ENCODE assay signal across 27 cellular contexts in genomic region chr1:177729646-177730045, GRCh38.
"Had no signal": no experiment of that assay in that cellular context is flagged by ENCODE, and none has a peak within 500 bp of the region (broad histone marks: within the 10 kb centered on the region; RNA-seq: fewer than 3 reads in every experiment).

No MANE protein-coding gene starts in this region.

- H3K36me3 Mint-ChIP-seq: neural progenitor cell; stimulated activated memory B cell treated with anti-CD40 and anti-IgM and Interleukin-4, amounts not matched to agents 10 μg/mL and 1 μg/mL and 100 μg/mL, for 72 hours; type B pancreatic cell had no signal

- H3K27ac Mint-ChIP-seq: natural killer cell; nephron; neural progenitor cell; progenitor cell of endocrine pancreas; stimulated activated memory B cell treated with anti-CD40 and anti-IgM and Interleukin-4, amounts not matched to agents 10 μg/mL and 1 μg/mL and 100 μg/mL, for 72 hours; stimulated activated naive CD8-positive, alpha-beta T cell treated with anti-CD3 and anti-CD28 coated beads, Interleukin-15, amount 100 ng/mL, for 72 hours; type B pancreatic cell had no signal

- H3K4me3 Mint-ChIP-seq: natural killer cell; nephron; neural progenitor cell; stimulated activated memory B cell treated with anti-CD40 and anti-IgM and Interleukin-4, amounts not matched to agents 10 μg/mL and 1 μg/mL and 100 μg/mL, for 72 hours; stimulated activated naive CD8-positive, alpha-beta T cell treated with anti-CD3 and anti-CD28 coated beads, Interleukin-15, amount 100 ng/mL, for 72 hours; type B pancreatic cell had no signal

- ATAC-seq: natural killer cell; psoas muscle; right cardiac atrium; right lobe of liver; stimulated activated memory B cell treated with anti-CD40 and anti-IgM and Interleukin-4, amounts not matched to agents 10 μg/mL and 1 μg/mL and 100 μg/mL, for 72 hours; stimulated activated naive CD8-positive, alpha-beta T cell treated with anti-CD3 and anti-CD28 coated beads, Interleukin-15, amount 100 ng/mL, for 72 hours; stimulated activated naive CD8-positive, alpha-beta T cell treated with anti-CD3 and anti-CD28 coated beads, Interleukin-15, Interleukin-2, amounts not matched to agents 100 U/mL and 50 U/mL, for 24 hours; upper lobe of right lung had no signal

- H3K27me3 Mint-ChIP-seq: progenitor cell of endocrine pancreas; stimulated activated memory B cell treated with anti-CD40 and anti-IgM and Interleukin-4, amounts not matched to agents 10 μg/mL and 1 μg/mL and 100 μg/mL, for 72 hours; stimulated activated naive CD8-positive, alpha-beta T cell treated with anti-CD3 and anti-CD28 coated beads, Interleukin-15, amount 100 ng/mL, for 72 hours; type B pancreatic cell had no signal

- H3K4me1 Mint-ChIP-seq: natural killer cell; nephron; neural progenitor cell; stimulated activated memory B cell treated with anti-CD40 and anti-IgM and Interleukin-4, amounts not matched to agents 10 μg/mL and 1 μg/mL and 100 μg/mL, for 72 hours had no signal

- DNase-seq: natural killer cell; occipital lobe; ovary; posterior cingulate gyrus; psoas muscle; right cardiac atrium; right lobe of liver; sigmoid colon; small intestine; stimulated activated CD4-positive, alpha-beta T cell treated with anti-CD3 and anti-CD28 coated beads, Interleukin-15, amount 100 ng/mL, for 24 hours; stimulated activated CD4-positive, alpha-beta T cell treated with anti-CD3 and anti-CD28 coated beads, Interleukin-4, amount 100 ng/mL, for 1 hour; stimulated activated CD4-positive, alpha-beta T cell treated with anti-CD3 and anti-CD28 coated beads, Interleukin-4, amount 100 ng/mL, for 4 hours; stimulated activated CD8-positive, alpha-beta memory T cell treated with anti-CD3 and anti-CD28 coated beads, Interleukin-4, amount 100 ng/mL, for 48 hours; stimulated activated naive CD4-positive, alpha-beta T cell; stimulated activated naive CD8-positive, alpha-beta T cell treated with anti-CD3 and anti-CD28 coated beads, Interleukin-15, amount 100 ng/mL, for 72 hours; stimulated activated naive CD8-positive, alpha-beta T cell treated with anti-CD3 and anti-CD28 coated beads, Interleukin-15, Interleukin-2, amounts not matched to agents 100 U/mL and 50 U/mL, for 24 hours; substantia nigra; testis; tibial artery; transverse colon; upper lobe of right lung; uterus had no signal

- FAIRE-seq: small intestine had no signal
